In the genomic region with DNA sequence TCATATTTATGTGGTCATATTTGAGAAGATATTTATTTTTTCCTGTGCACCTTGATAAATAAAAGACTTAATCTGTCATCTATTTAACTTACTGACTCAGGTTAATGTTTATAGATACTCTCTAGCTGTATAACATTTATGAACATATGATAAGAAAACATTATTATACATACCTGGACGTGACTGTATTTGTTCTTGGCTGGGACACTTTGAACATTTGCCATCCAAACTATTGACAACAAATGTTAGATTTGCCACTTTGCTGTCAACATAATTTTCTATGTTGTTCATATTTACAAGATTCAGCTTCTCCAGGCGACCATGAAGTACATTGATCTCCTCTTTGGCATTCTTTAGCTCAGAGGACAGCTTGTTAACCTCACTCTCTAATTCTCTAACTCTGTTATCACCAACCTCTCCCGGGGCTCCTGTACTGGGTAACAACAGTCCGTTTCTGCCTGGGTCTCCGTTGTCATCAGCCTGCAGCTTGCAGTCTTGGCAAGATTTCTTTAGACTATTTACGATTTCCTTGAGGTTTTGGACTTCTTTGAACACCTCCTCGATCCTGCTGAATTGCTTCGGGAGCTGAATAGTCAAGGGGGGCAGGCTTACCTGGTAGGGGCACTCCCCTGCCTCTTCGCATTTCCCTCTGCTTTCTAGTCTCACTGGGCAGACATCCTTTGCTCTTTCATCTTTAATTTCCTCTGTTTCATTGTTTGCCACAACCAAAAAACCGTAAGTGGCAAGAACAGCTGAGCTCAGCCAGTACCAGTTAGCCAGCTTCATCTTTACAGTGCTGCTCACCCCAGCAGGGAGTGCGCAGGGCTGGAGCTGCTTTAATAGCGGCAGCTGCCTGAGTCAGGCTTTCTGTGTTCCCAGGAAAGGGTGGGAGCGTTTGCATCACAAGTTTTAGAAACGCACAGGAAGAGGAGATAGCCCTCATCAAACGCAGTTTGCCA, we compare ENCODE assay signal across 7 cellular contexts. TPM values are rescaled to one million over a fixed set of nuclear protein-coding genes. Genes with fewer than 3 reads are reported as not detected.
A peak's percentile ranks its signal among the peaks of the same experiment; 100 is the strongest.
DNase-seq lines count a peak whose midpoint lies in the region; ATAC-seq lines count a peak whose summit lies in the region.

A gene with protein sequence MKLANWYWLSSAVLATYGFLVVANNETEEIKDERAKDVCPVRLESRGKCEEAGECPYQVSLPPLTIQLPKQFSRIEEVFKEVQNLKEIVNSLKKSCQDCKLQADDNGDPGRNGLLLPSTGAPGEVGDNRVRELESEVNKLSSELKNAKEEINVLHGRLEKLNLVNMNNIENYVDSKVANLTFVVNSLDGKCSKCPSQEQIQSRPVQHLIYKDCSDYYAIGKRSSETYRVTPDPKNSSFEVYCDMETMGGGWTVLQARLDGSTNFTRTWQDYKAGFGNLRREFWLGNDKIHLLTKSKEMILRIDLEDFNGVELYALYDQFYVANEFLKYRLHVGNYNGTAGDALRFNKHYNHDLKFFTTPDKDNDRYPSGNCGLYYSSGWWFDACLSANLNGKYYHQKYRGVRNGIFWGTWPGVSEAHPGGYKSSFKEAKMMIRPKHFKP (minus strand): TSS at position 812 of the 959 bp plus-strand sequence. CDS start 26 bp downstream, at position 786.

- H3K4me1 Mint-ChIP-seq in T-cell: peaks cover 32 to 49% (median 47%) of the 10 kb centered on the region in 3 donors
- H3K4me1 Mint-ChIP-seq in central memory CD8-positive, alpha-beta T cell: peaks cover 34% of the 10 kb centered on the region

- ATAC-seq in HG03045 (IDR thresholded peaks at IDR 0.05; ENCODE audit: unreplicated experiment) (peak; percentile 33), T-cell (replicated peaks in 1 of 4) (peak; percentile 71 to 90 (median 85))
- peak; percentile 78 for ATAC-seq in central memory CD8-positive, alpha-beta T cell (replicated peaks; ENCODE audit: extremely low read depth, poor library complexity, severe bottlenecking)

- H3K27ac Mint-ChIP-seq in T-cell: peak within 1 kb of the TSS; percentile 81 to 91
- peak within 1 kb of the TSS; percentile 87 for H3K27ac Mint-ChIP-seq in central memory CD8-positive, alpha-beta T cell (ENCODE audit: low read depth)

- POLR2A ChIA-PET in T-cell (lab: Charles Lee): interaction anchor here in 1 of 2 donors (1.0 kb wide), 1 partner anchor 77 kb away, joined by 4 read pairs; no protein-coding TSS in a partner anchor

- H3K4me3 Mint-ChIP-seq in T-cell: peak within 1 kb of the TSS; percentile 80 to 85 (median 84)
- H3K4me3 Mint-ChIP-seq in central memory CD8-positive, alpha-beta T cell: peak within 1 kb of the TSS; percentile 80

- CTCF ChIA-PET in T-cell (lab: Charles Lee): interaction anchor here (0.5 to 1.9 kb wide), 6 partner anchors 48 to 1178 kb away, joined by 3 to 6 read pairs (median 4); no protein-coding TSS in a partner anchor

- no peaks in the 10 kb centered on the region for H3K27me3 Mint-ChIP-seq in T-cell
- H3K27me3 Mint-ChIP-seq in central memory CD8-positive, alpha-beta T cell: no peaks in the 10 kb centered on the region

- H3K9me3 Mint-ChIP-seq in T-cell: no peaks in the 10 kb centered on the region
- H3K9me3 Mint-ChIP-seq in central memory CD8-positive, alpha-beta T cell: no peaks in the 10 kb centered on the region

- DNase-seq in T-cell (peak in 29 of 34 experiments; percentile 3 to 41 (median 16)), kidney tubule cell (ENCODE audit: low spot score) (peak; percentile 24), NCI-H1105 (lab: John Stamatoyannopoulos, UW) (no peak), dedifferentiated amniotic fluid mesenchymal stem cell (ENCODE audit: extremely low spot score) (no peak)
- DNase-seq in central memory CD8-positive, alpha-beta T cell (ENCODE audit: low spot score in 2 of 2): no peak
- DNase-seq in stimulated activated CD4-positive, alpha-beta T cell treated with anti-CD3 and anti-CD28 coated beads, Interleukin-4, amount 100 ng/mL, for 4 hours: peak; percentile 7 to 30

- peaks cover 3% of the 10 kb centered on the region for H3K36me3 Mint-ChIP-seq in T-cell
- peaks cover 2% of the 10 kb centered on the region for H3K36me3 Mint-ChIP-seq in central memory CD8-positive, alpha-beta T cell (ENCODE audit: insufficient read depth)

RNA-seq across cellular contexts. Expression of the gene that starts here (rescaled TPM):
- 1 to 10 TPM; 2.0 to 3.1 (median 2.5) TPM for total RNA-seq in T-cell

Comparison
In these comparisons a context has a peak if more than half of its experiments do, and no peak if none do; other contexts are left out.
1. ATAC-seq: peak in every context shown above with its lines; median percentile 85 in T-cell; 78 in central memory CD8-positive, alpha-beta T cell; 33 in HG03045.
2. DNase-seq: peak in T-cell (29 of 34), kidney tubule cell (single experiment) and stimulated activated CD4-positive, alpha-beta T cell treated with anti-CD3 and anti-CD28 coated beads, Interleukin-4, amount 100 ng/mL, for 4 hours (2 of 2); none in central memory CD8-positive, alpha-beta T cell (0 of 2), NCI-H1105 (single experiment) and dedifferentiated amniotic fluid mesenchymal stem cell (single experiment).